ENCODE assay signal across 22 cellular contexts in the genomic region with DNA sequence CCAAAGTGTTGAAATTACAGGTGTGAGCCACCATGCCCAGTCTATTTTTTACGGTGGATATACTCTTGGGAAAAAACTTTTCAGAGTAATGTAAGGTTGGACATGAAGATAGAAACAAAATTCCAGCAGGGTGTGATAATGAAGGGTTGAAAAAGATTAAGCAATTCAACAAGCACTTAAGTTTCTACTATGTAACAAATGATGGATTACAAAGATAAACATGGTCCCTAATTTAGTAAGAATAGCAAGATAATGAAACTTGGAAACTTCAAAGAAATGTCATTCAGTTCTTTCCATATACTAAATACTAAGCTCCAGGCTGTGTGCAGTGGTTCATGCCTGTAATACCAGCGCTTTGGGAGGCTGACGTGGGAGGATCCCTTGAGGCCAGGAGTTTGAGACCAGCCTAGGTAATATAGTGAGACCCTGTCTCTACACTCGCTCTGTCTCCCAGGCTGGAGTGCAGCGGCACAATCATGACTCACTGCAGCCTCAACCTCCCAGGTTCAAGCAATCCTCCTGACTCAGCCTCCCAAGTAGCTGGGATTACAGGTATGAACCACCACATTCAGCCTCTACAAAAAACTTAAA.
"Had no signal": no experiment of that assay in that cellular context is flagged by ENCODE, and none has a peak within 500 bp of the region (broad histone marks: within the 10 kb centered on the region; RNA-seq: fewer than 3 reads in every experiment).

No MANE protein-coding gene starts in this region.

- H3K4me2 ChIP-seq: SK-N-SH had no signal

- H3K4me3 Mint-ChIP-seq: activated CD8-positive, alpha-beta T cell treated with anti-CD3 and anti-CD28 coated beads for 36 hours; activated naive CD8-positive, alpha-beta T cell treated with anti-CD3 and anti-CD28 coated beads, Interleukin-2, amount 50 U/mL, for 24 hours; activated T-cell treated with anti-CD3 and anti-CD28 coated beads, Interleukin-2, amount 50 U/mL, for 72 hours had no signal

- H3K9me2 ChIP-seq: SK-N-SH had no signal

- H3K9ac ChIP-seq: SK-N-SH had no signal

- DNase-seq: activated CD4-positive, alpha-beta T cell treated with anti-CD3 and anti-CD28 coated beads for 4 hours; activated CD8-positive, alpha-beta memory T cell treated with anti-CD3 and anti-CD28 coated beads, Interleukin-2, amount 50 U/mL, for 4 hours; activated CD8-positive, alpha-beta T cell treated with anti-CD3 and anti-CD28 coated beads for 36 hours; activated naive CD8-positive, alpha-beta T cell treated with anti-CD3 and anti-CD28 coated beads, Interleukin-2, amount 50 U/mL, for 24 hours; activated T-cell treated with anti-CD3 and anti-CD28 coated beads, Interleukin-2, amount 50 U/mL, for 72 hours; cerebellar nuclear complex; KBM-7; NCI-H1048; NCI-H1417; NCI-H1930; NCI-H2171 treated with DMSO at 0.1 percent for 48 hours; NCI-H345; NCI-H526 treated with DMSO at 0.1 percent for 48 hours; Right ventricle myocardium superior; SJCRH30; SK-N-SH; T-helper 1 cell had no signal

- H3K27ac Mint-ChIP-seq: activated CD8-positive, alpha-beta T cell treated with anti-CD3 and anti-CD28 coated beads for 36 hours; activated naive CD8-positive, alpha-beta T cell treated with anti-CD3 and anti-CD28 coated beads, Interleukin-2, amount 50 U/mL, for 24 hours; activated T-cell treated with anti-CD3 and anti-CD28 coated beads, Interleukin-2, amount 50 U/mL, for 72 hours; activated T-helper 2 cell treated with anti-CD3 and anti-CD28 coated beads, Interferon-gamma antibody, Interleukin-2, Interleukin-4, amounts not matched to agents 10 μg/mL and 5 μg/mL and 100 μg/mL, durations not matched to agents 14 hours and 24 hours and 36 hours had no signal

- H3K4me1 Mint-ChIP-seq: activated naive CD8-positive, alpha-beta T cell treated with anti-CD3 and anti-CD28 coated beads, Interleukin-2, amount 50 U/mL, for 24 hours had no signal

- H3K9me3 Mint-ChIP-seq: activated CD8-positive, alpha-beta T cell treated with anti-CD3 and anti-CD28 coated beads for 36 hours; activated naive CD4-positive, alpha-beta T cell treated with anti-CD3 and anti-CD28 coated beads, Interleukin-2, amount 50 U/mL, for 72 hours; activated naive CD8-positive, alpha-beta T cell treated with anti-CD3 and anti-CD28 coated beads, Interleukin-2, amount 50 U/mL, for 24 hours; activated T-cell treated with anti-CD3 and anti-CD28 coated beads, Interleukin-2, amount 50 U/mL, for 72 hours; activated T-helper 2 cell treated with anti-CD3 and anti-CD28 coated beads, Interferon-gamma antibody, Interleukin-2, Interleukin-4, amounts not matched to agents 10 μg/mL and 5 μg/mL and 100 μg/mL, durations not matched to agents 14 hours and 24 hours and 36 hours had no signal

- H3K27me3 ChIP-seq: SJCRH30 had no signal

- H3K9me3 ChIP-seq: SK-N-SH had no signal

- H3K27me3 Mint-ChIP-seq: activated CD8-positive, alpha-beta T cell treated with anti-CD3 and anti-CD28 coated beads for 36 hours; activated naive CD8-positive, alpha-beta T cell treated with anti-CD3 and anti-CD28 coated beads, Interleukin-2, amount 50 U/mL, for 24 hours had no signal

- ATAC-seq: activated CD8-positive, alpha-beta T cell treated with anti-CD3 and anti-CD28 coated beads for 36 hours; activated naive CD8-positive, alpha-beta T cell treated with anti-CD3 and anti-CD28 coated beads, Interleukin-2, amount 50 U/mL, for 24 hours; Panc1 had no signal

- H3K4me3 ChIP-seq: SJCRH30 had no signal

- H3K27ac ChIP-seq: RWPE1, SJCRH30, VCaP had no signal
